In genomic region chr9:134930404-134930803, GRCh38 we compare ENCODE assay signal across 19 cellular contexts. TPM values are rescaled to one million over a fixed set of nuclear protein-coding genes. Genes with fewer than 3 reads are reported as not detected.
DNase-seq lines count a peak whose midpoint lies in the region; ATAC-seq, FAIRE-seq and TF ChIP-seq lines count a peak whose summit lies in the region.
"Had no signal": no experiment of that assay in that cellular context is flagged by ENCODE, and none has a peak within 500 bp of the region (broad histone marks: within the 10 kb centered on the region; RNA-seq: fewer than 3 reads in every experiment).

No MANE protein-coding gene starts in this region.

- intact Hi-C loops in prostate gland (cut with DNase I) = no loop called here

- no peak overlapping the region for H3K27ac ChIP-seq in prostate gland
- H3K27ac ChIP-seq: sigmoid colon, SJSA1, tibial artery had no signal

- H3K4me3 Mint-ChIP-seq in activated naive CD4-positive, alpha-beta T cell treated with anti-CD3 and anti-CD28 coated beads, Interleukin-2, amount 10 ng/mL, durations not matched to agents 7 days and 5 days = no peak overlapping the region
- peak overlapping the region in 3 of 4 donors; percentile 23 to 89 (median 67) for H3K4me3 Mint-ChIP-seq in IgD-negative memory B cell

- H3K4me3 ChIP-seq in H7 (ENCODE audit: insufficient read depth, low read depth, low read length) (no peak overlapping the region), prostate gland (no peak overlapping the region)
- H3K4me3 ChIP-seq: sigmoid colon, SJSA1, tibial artery had no signal

- no peaks in the 10 kb centered on the region for H3K9me3 Mint-ChIP-seq in activated naive CD4-positive, alpha-beta T cell treated with anti-CD3 and anti-CD28 coated beads, Interleukin-2, amount 10 ng/mL, durations not matched to agents 7 days and 5 days
- H3K9me3 Mint-ChIP-seq in activated naive CD4-positive, alpha-beta T cell treated with anti-CD3 and anti-CD28 coated beads, Interleukin-2, amount 50 U/mL, for 72 hours = no peaks in the 10 kb centered on the region
- peaks cover 0 to 9% (median 5%) of the 10 kb centered on the region in 3 donors for H3K9me3 Mint-ChIP-seq in IgD-negative memory B cell

- H3K27ac Mint-ChIP-seq in activated naive CD4-positive, alpha-beta T cell treated with anti-CD3 and anti-CD28 coated beads, Interleukin-2, amount 10 ng/mL, durations not matched to agents 7 days and 5 days = no peak overlapping the region
- H3K27ac Mint-ChIP-seq in activated naive CD4-positive, alpha-beta T cell treated with anti-CD3 and anti-CD28 coated beads, Interleukin-2, amount 50 U/mL, for 72 hours = no peak overlapping the region
- H3K27ac Mint-ChIP-seq in IgD-negative memory B cell = peak overlapping the region in 1 of 3 donors; percentile 65

- CTCF ChIA-PET in activated naive CD4-positive, alpha-beta T cell treated with anti-CD3 and anti-CD28 coated beads, Interleukin-2, amount 10 ng/mL, durations not matched to agents 7 days and 5 days (lab: Charles Lee) = no interaction called here

- TF ChIP-seq CTCF in D721Med (IDR thresholded peaks at IDR 0.05; ENCODE audit: insufficient read depth, missing control alignments) (no peak), prostate gland (IDR thresholded peaks at IDR 0.05) (no peak)

- ATAC-seq in activated naive CD4-positive, alpha-beta T cell treated with anti-CD3 and anti-CD28 coated beads, Interleukin-2, amount 50 U/mL, for 72 hours = no peak
- ATAC-seq: HCT116 had no signal

- H3K9me3 ChIP-seq in prostate gland = no peaks in the 10 kb centered on the region
- H3K9me3 ChIP-seq: sigmoid colon, SJSA1, tibial artery had no signal

- no peaks in the 10 kb centered on the region for H3K4me1 ChIP-seq in prostate gland (replicated peaks)
- H3K4me1 ChIP-seq: sigmoid colon, SJSA1, tibial artery had no signal

- no peaks in the 10 kb centered on the region for H3K36me3 ChIP-seq in H7 (replicated peaks; ENCODE audit: control insufficient read depth, insufficient read depth, low read length)
- no peaks in the 10 kb centered on the region for H3K36me3 ChIP-seq in prostate gland
- H3K36me3 ChIP-seq: sigmoid colon, SJSA1, tibial artery had no signal

- DNase-seq in activated naive CD4-positive, alpha-beta T cell treated with anti-CD3 and anti-CD28 coated beads, Interleukin-2, amount 10 ng/mL, durations not matched to agents 7 days and 5 days = peak; percentile 8
- DNase-seq in activated naive CD4-positive, alpha-beta T cell treated with anti-CD3 and anti-CD28 coated beads, Interleukin-2, amount 50 U/mL, for 72 hours (ENCODE audit: low spot score in 2 of 2) = no peak
- DNase-seq in H7 = peak; percentile 60
- no peak for DNase-seq in D721Med (ENCODE audit: insufficient read length, low spot score)
- DNase-seq in activated CD4-positive, alpha-beta T cell treated with anti-CD3 and anti-CD28 coated beads, Interleukin-2, amount 50 U/mL, for 48 hours = no peak
- DNase-seq in prostate gland (ENCODE audit: low spot score) = no peak
- no peak for DNase-seq in NCI-H524 (lab: John Stamatoyannopoulos, UW)
- DNase-seq: 8988T; activated T-cell treated with anti-CD3 and anti-CD28 coated beads, Interleukin-2, amount 50 U/mL, for 1 hour; anterior cingulate cortex; dermis blood vessel endothelial cell; MM.1S; NCI-H510A; sigmoid colon; tibial artery had no signal

- no peak for TF ChIP-seq POLR2A in prostate gland (IDR thresholded peaks at IDR 0.05)

- no peaks in the 10 kb centered on the region for H3K36me3 Mint-ChIP-seq in activated naive CD4-positive, alpha-beta T cell treated with anti-CD3 and anti-CD28 coated beads, Interleukin-2, amount 10 ng/mL, durations not matched to agents 7 days and 5 days
- no peaks in the 10 kb centered on the region for H3K36me3 Mint-ChIP-seq in activated naive CD4-positive, alpha-beta T cell treated with anti-CD3 and anti-CD28 coated beads, Interleukin-2, amount 50 U/mL, for 72 hours
- peaks cover 3% of the 10 kb centered on the region for H3K36me3 Mint-ChIP-seq in IgD-negative memory B cell

- H3K4me1 Mint-ChIP-seq in activated naive CD4-positive, alpha-beta T cell treated with anti-CD3 and anti-CD28 coated beads, Interleukin-2, amount 10 ng/mL, durations not matched to agents 7 days and 5 days = no peaks in the 10 kb centered on the region
- peaks cover 13 to 17% (median 15%) of the 10 kb centered on the region in 3 donors for H3K4me1 Mint-ChIP-seq in IgD-negative memory B cell

- 78% methylated on average over 13 of the region's 13 CpGs for WGBS in prostate gland

- FAIRE-seq in D721Med (lab: Jason Lieb, UNC) = no peak

- H3K27me3 ChIP-seq in H7 (ENCODE audit: control insufficient read depth, insufficient read depth, low read length) (no peaks in the 10 kb centered on the region), prostate gland (replicated peaks; ENCODE audit: insufficient read depth) (no peaks in the 10 kb centered on the region)

- peaks cover 14% of the 10 kb centered on the region for H3K27me3 Mint-ChIP-seq in activated naive CD4-positive, alpha-beta T cell treated with anti-CD3 and anti-CD28 coated beads, Interleukin-2, amount 10 ng/mL, durations not matched to agents 7 days and 5 days
- peaks cover 62% of the 10 kb centered on the region for H3K27me3 Mint-ChIP-seq in IgD-negative memory B cell

RNA-seq across cellular contexts. Expression of gene FCN1, which starts 12.7 kb away (rescaled TPM):
- total RNA-seq in activated naive CD4-positive, alpha-beta T cell treated with anti-CD3 and anti-CD28 coated beads, Interleukin-2, amount 50 U/mL, for 72 hours = not detected
- total RNA-seq in H7 (2014; rRNA removed; shearing (Covaris generic)) = not detected in 2 replicates
- polyA plus RNA-seq in IgD-negative memory B cell = 9.5 TPM
- total RNA-seq in prostate gland = under 1 TPM; 0.23 to 0.34 TPM
- total RNA-seq: dermis blood vessel endothelial cell, myocyte, SJSA1 had no signal

RNA-seq across cellular contexts. Expression of gene FCN2, which starts 49.8 kb away (rescaled TPM):
- total RNA-seq in activated naive CD4-positive, alpha-beta T cell treated with anti-CD3 and anti-CD28 coated beads, Interleukin-2, amount 50 U/mL, for 72 hours = not detected
- not detected in 2 replicates for total RNA-seq in H7 (2014; rRNA removed; shearing (Covaris generic))
- not detected for polyA plus RNA-seq in IgD-negative memory B cell
- total RNA-seq in prostate gland = 1 to 10 TPM in 1 of 2 donors, not detected in 1; 2.4 TPM
- total RNA-seq: dermis blood vessel endothelial cell, myocyte, sigmoid colon, SJSA1 had no signal

Comparison
In these comparisons a context has a peak if more than half of its experiments do, and no peak if none do; other contexts are left out.
1. DNase-seq: peak in activated naive CD4-positive, alpha-beta T cell treated with anti-CD3 and anti-CD28 coated beads, Interleukin-2, amount 10 ng/mL, durations not matched to agents 7 days and 5 days (single experiment) and H7 (single experiment); none in activated naive CD4-positive, alpha-beta T cell treated with anti-CD3 and anti-CD28 coated beads, Interleukin-2, amount 50 U/mL, for 72 hours (0 of 2), D721Med (single experiment), activated CD4-positive, alpha-beta T cell treated with anti-CD3 and anti-CD28 coated beads, Interleukin-2, amount 50 U/mL, for 48 hours (0 of 2), prostate gland (single experiment) and NCI-H524 (0 of 2).